Comparison of ENCODE assay signal across 20 cellular contexts in genomic region chr16:57094911-57095310, GRCh38. TPM values are rescaled to one million over a fixed set of nuclear protein-coding genes. Genes with fewer than 3 reads are reported as not detected.
A peak's percentile ranks its signal among the peaks of the same experiment; 100 is the strongest.
DNase-seq lines count a peak whose midpoint lies in the region; ATAC-seq and TF ChIP-seq lines count a peak whose summit lies in the region.
"Had no signal": no experiment of that assay in that cellular context is flagged by ENCODE, and none has a peak within 500 bp of the region (broad histone marks: within the 10 kb centered on the region; RNA-seq: fewer than 3 reads in every experiment).

No MANE protein-coding gene starts in this region.

- no peaks in the 10 kb centered on the region for H3K27me3 ChIP-seq in IMR-90 (ENCODE audit: control insufficient read depth, insufficient read depth, low read length)

- H3K4me1 ChIP-seq in IMR-90 (ENCODE audit: control insufficient read depth, insufficient read depth, low read length), result peaks cover 4% of the 10 kb centered on the region; the same call in 1 of the 2 replicates

- no peak overlapping the region for H4K91ac ChIP-seq in IMR-90 (ENCODE audit: insufficient read depth, low read depth, low read length)

- H3K27ac ChIP-seq in IMR-90 (ENCODE audit: insufficient read depth, low read length) (no peak overlapping the region), caudate nucleus (ENCODE audit: low read depth, low read length) (peak overlapping the region; percentile 73), coronary artery (no peak overlapping the region)

- H4K8ac ChIP-seq in IMR-90 (ENCODE audit: low read depth in 2 of 2, low read length in 2 of 2), result no peak overlapping the region

- H4K5ac ChIP-seq in IMR-90 (ENCODE audit: low read depth, low read length), result no peak overlapping the region

- no peak overlapping the region for H2BK120ac ChIP-seq in IMR-90 (ENCODE audit: low read depth, low read length)

- no peak for TF ChIP-seq POLR2A in IMR-90 (IDR thresholded peaks at IDR 0.05; ENCODE audit: low read depth, low read length)

- H3K9me3 Mint-ChIP-seq in neural crest cell (peaks cover 3% of the 10 kb centered on the region), type B pancreatic cell (no peaks in the 10 kb centered on the region)
- H3K9me3 Mint-ChIP-seq: CD14-positive monocyte, GM23338 had no signal

- no peak overlapping the region for H3K23ac ChIP-seq in IMR-90 (ENCODE audit: low read depth, low read length)

- H3K4me3 Mint-ChIP-seq in neural crest cell, result peak overlapping the region; percentile 83
- peak overlapping the region; percentile 68 for H3K4me3 Mint-ChIP-seq in type B pancreatic cell

- intact Hi-C loops in IMR-90 (cut with micrococcal nuclease), result no loop called here

- H3K56ac ChIP-seq in IMR-90 (ENCODE audit: extremely low read depth, insufficient read depth, low read length), result 0 out of 2 replicates have a peak overlapping the region, but pooled peaks have one; percentile 3

- DNase-seq in IMR-90 (no peak), caudate nucleus (lab: John Stamatoyannopoulos, UW) (no peak), neural crest cell (ENCODE audit: low read depth, low spot score) (no peak), type B pancreatic cell (ENCODE audit: extremely low spot score, unreplicated experiment) (no peak), NCI-H1694 (lab: John Stamatoyannopoulos, UW) (no peak), coronary artery (ENCODE audit: low spot score) (no peak)
- no peak for DNase-seq in stimulated activated CD4-positive, alpha-beta T cell treated with anti-CD3 and anti-CD28 coated beads, Interleukin-4, amount 100 ng/mL, for 1 hour
- DNase-seq: COR-L47, DMS153, GDM1, KG1, MV-4-11, NCI-H187 treated with DMSO at 0.1 percent for 48 hours, NCI-H2227 treated with DMSO at 0.1 percent for 48 hours, NCI-H524, NCI-H82, SHP77 treated with DMSO at 0.1 percent for 48 hours, SK-N-SH had no signal

- no peak overlapping the region for H2BK15ac ChIP-seq in IMR-90 (ENCODE audit: low read depth, low read length)

- no peak for TF ChIP-seq CTCF in IMR-90 (conservative IDR thresholded peaks at IDR 0.05; ENCODE audit: low read depth, low read length)
- no peak for TF ChIP-seq CTCF in neural crest cell (conservative IDR thresholded peaks at IDR 0.05)
- no peak for TF ChIP-seq CTCF in type B pancreatic cell (conservative IDR thresholded peaks at IDR 0.05)
- no peak for TF ChIP-seq CTCF in coronary artery (IDR thresholded peaks at IDR 0.05)

- H3K79me1 ChIP-seq in IMR-90 (ENCODE audit: low read depth in 1 of 2, low read length in 2 of 2), result peaks cover 18 to 39% of the 10 kb centered on the region in 2 experiments; a peak in 3 of 4 replicates

- in situ Hi-C loops in IMR-90 (cut with MboI; ENCODE audit: low sequenced_read_pairs), result no loop called here

- POLR2A ChIA-PET in IMR-90 (lab: Charles Lee; ENCODE audit: unreplicated experiment), result no interaction called here

- H2AFZ ChIP-seq in IMR-90 (replicated peaks; ENCODE audit: low read length, poor library complexity), result peak overlapping the region; percentile 33
- H2AFZ ChIP-seq: GM23338 had no signal

- H4K20me1 ChIP-seq in IMR-90 (ENCODE audit: insufficient read depth, low read length), result peaks cover 8% of the 10 kb centered on the region

- H3K18ac ChIP-seq in IMR-90 (ENCODE audit: low read depth, low read length), result no peak overlapping the region

- peaks cover 8% of the 10 kb centered on the region; the same call in 1 of the 2 replicates for H3K9me1 ChIP-seq in IMR-90 (ENCODE audit: insufficient read depth, low read length)

- H2AK5ac ChIP-seq in IMR-90 (ENCODE audit: low read depth, low read length), result no peak overlapping the region

- dilution Hi-C loops in IMR-90 (cut with HindIII; ENCODE audit: low sequenced_read_pairs, unreplicated experiment), result no loop called here

- no peak overlapping the region for H2BK20ac ChIP-seq in IMR-90 (ENCODE audit: low read depth, low read length)

- no peak for ATAC-seq in IMR-90 (ENCODE audit: low read depth)
- ATAC-seq: GM23338 had no signal

- no peaks in the 10 kb centered on the region for H3K9me3 ChIP-seq in IMR-90 (ENCODE audit: control insufficient read depth, insufficient read depth, low read length)
- H3K9me3 ChIP-seq: SK-N-SH had no signal

- CTCF ChIA-PET in IMR-90 (lab: Yijun Ruan, JAX), result no interaction called here

- no peak overlapping the region for H3K14ac ChIP-seq in IMR-90 (replicated peaks; ENCODE audit: low read depth, low read length)

- H3K4me3 ChIP-seq in IMR-90 (ENCODE audit: insufficient read depth, low read depth, low read length), result no peak overlapping the region
- no peak overlapping the region for H3K4me3 ChIP-seq in coronary artery
- H3K4me3 ChIP-seq: GM23338 had no signal

- TF ChIP-seq RAD21 in IMR-90 (IDR thresholded peaks at IDR 0.05; ENCODE audit: low read length), result no peak

- no TSS peak for BruUV-seq in IMR-90 (replicated peaks; lab: Mats Ljungman, UMichigan)

- H3K4ac ChIP-seq in IMR-90 (ENCODE audit: low read depth, low read length), result no peak overlapping the region

- H3K36me3 Mint-ChIP-seq in neural crest cell (ENCODE audit: low read depth) (no peaks in the 10 kb centered on the region), type B pancreatic cell (no peaks in the 10 kb centered on the region)

- no peak overlapping the region for H2BK5ac ChIP-seq in IMR-90 (ENCODE audit: low read depth, low read length, poor library complexity, severe bottlenecking)

- no peaks in the 10 kb centered on the region for H3K36me3 ChIP-seq in IMR-90 (ENCODE audit: control insufficient read depth, insufficient read depth, low read length)

- H3K4me2 ChIP-seq in IMR-90 (ENCODE audit: low read depth, low read length), result no peak overlapping the region
- H3K4me2 ChIP-seq: GM23338, SK-N-SH had no signal

- no peak overlapping the region for H3K9ac ChIP-seq in IMR-90 (ENCODE audit: low read depth, low read length)
- H3K9ac ChIP-seq: SK-N-SH had no signal

- WGBS in IMR-90 (ENCODE audit: extremely low coverage in 2 of 2, insufficient read length in 1 of 2), 2 experiments, result no CpG with 5 or more reads among the region's 5 CpGs

- H2AK9ac ChIP-seq in IMR-90 (replicated peaks; ENCODE audit: low read depth, low read length, poor library complexity), result no peak overlapping the region

- H3K27me3 Mint-ChIP-seq in neural crest cell (ENCODE audit: low read depth) (no peaks in the 10 kb centered on the region), type B pancreatic cell (peaks cover 6% of the 10 kb centered on the region)

- H3K27ac Mint-ChIP-seq in neural crest cell (ENCODE audit: unreplicated experiment) (no peak overlapping the region), type B pancreatic cell (no peak overlapping the region)
- H3K27ac Mint-ChIP-seq: CD14-positive monocyte, GM23338 had no signal

- H3K4me1 Mint-ChIP-seq in neural crest cell (peaks cover 35% of the 10 kb centered on the region), type B pancreatic cell (ENCODE audit: unreplicated experiment) (peaks cover 18% of the 10 kb centered on the region)

TF ChIP-seq in IMR-90, 13 proteins besides CTCF, POLR2A, EP300 and RAD21:
- TF ChIP-seq FOS (IDR thresholded peaks at IDR 0.05; ENCODE audit: low read depth, low read length) (no peak), ELK1 (IDR thresholded peaks at IDR 0.05; ENCODE audit: borderline replicate concordance, low read depth, low read length) (no peak), USF2 (IDR thresholded peaks at IDR 0.05; ENCODE audit: low read depth, low read length) (no peak), BHLHE40 (IDR thresholded peaks at IDR 0.05; ENCODE audit: low read depth, low read length) (no peak), NFE2L2 (IDR thresholded peaks at IDR 0.05; ENCODE audit: low read depth, low read length) (no peak), MXI1 (IDR thresholded peaks at IDR 0.05; ENCODE audit: borderline replicate concordance, low read depth, low read length) (no peak), RFX5 (IDR thresholded peaks at IDR 0.05; ENCODE audit: low read depth, low read length) (no peak), CEBPB (IDR thresholded peaks at IDR 0.05; ENCODE audit: low read depth, low read length) (no peak), MAZ (IDR thresholded peaks at IDR 0.05; ENCODE audit: borderline replicate concordance, low read depth, low read length) (no peak), RCOR1 (IDR thresholded peaks at IDR 0.05; ENCODE audit: insufficient replicate concordance, low read length) (no peak), MAFK (IDR thresholded peaks at IDR 0.05; ENCODE audit: low read depth, low read length) (no peak), SMC3 (IDR thresholded peaks at IDR 0.05; ENCODE audit: low read depth, low read length) (no peak), CHD1 (IDR thresholded peaks at IDR 0.05; ENCODE audit: low read depth, low read length) (no peak)

RNA-seq across cellular contexts. Expression of gene CPNE2, which starts 2.5 kb away (rescaled TPM):
- total RNA-seq in IMR-90 (2012; rRNA removed), result 9.2 and 15.4 TPM in 2 replicates
- 48.0 and 50.3 TPM in 2 replicates for polyA plus RNA-seq in IMR-90 (2012; rRNA removed)
- polyA plus RNA-seq in IMR-90 (2012; cell fraction: cytosol; rRNA removed), result 23.4 and 53.6 TPM in 2 replicates
- polyA plus RNA-seq in IMR-90 (2012; cell fraction: nucleus; rRNA removed; ENCODE audit: low replicate concordance), result 22.4 and 40.8 TPM in 2 replicates
- 33.1 and 36.9 TPM in 2 replicates for total RNA-seq in neural crest cell
- total RNA-seq in type B pancreatic cell (ENCODE audit: low replicate concordance), result 28.8 and 32.0 TPM in 2 replicates
